In genomic region chr1:8472668-8473067, GRCh38 we compare ENCODE assay signal across 9 cellular contexts.
DNase-seq lines count a peak whose midpoint lies in the region; ATAC-seq and TF ChIP-seq lines count a peak whose summit lies in the region.
"Had no signal": no experiment of that assay in that cellular context is flagged by ENCODE, and none has a peak within 500 bp of the region (broad histone marks: within the 10 kb centered on the region; RNA-seq: fewer than 3 reads in every experiment).

No MANE protein-coding gene starts in this region.

- WGBS in tibial nerve, 2 donors: 95 to 98% methylated on average over 2 of the region's 2 CpGs

- ATAC-seq in GM19395 (IDR thresholded peaks at IDR 0.05; ENCODE audit: unreplicated experiment): peak; percentile 59
- no peak for ATAC-seq in esophagus mucosa
- ATAC-seq: left cardiac atrium had no signal

- no peak for TF ChIP-seq POLR2A in tibial nerve (IDR thresholded peaks at IDR 0.05)

- H3K4me1 ChIP-seq in OCI-LY1 (ENCODE audit: insufficient read depth, low read length, severe bottlenecking): peaks cover 67% of the 10 kb centered on the region
- H3K4me1 ChIP-seq in tibial nerve: peaks cover 0 to 30% (median 15%) of the 10 kb centered on the region in 4 donors

- peak; percentile 12 to 32 for DNase-seq in stimulated activated CD8-positive, alpha-beta memory T cell treated with anti-CD3 and anti-CD28 coated beads, Interleukin-7, amount 100 ng/mL, for 4 hours (ENCODE audit: low read depth in 2 of 2)
- no peak for DNase-seq in ecto neural progenitor cell (ENCODE audit: low spot score)
- DNase-seq in tibial nerve (ENCODE audit: low spot score in 2 of 2): no peak
- DNase-seq: left cardiac atrium had no signal

- H3K27me3 Mint-ChIP-seq in activated naive CD8-positive, alpha-beta T cell: no peaks in the 10 kb centered on the region

- H3F3A ChIP-seq in OCI-LY1 (ENCODE audit: insufficient read depth, low read length): peaks cover 6% of the 10 kb centered on the region; the same call in 1 of the 2 replicates

- H3K27ac ChIP-seq in OCI-LY1 (ENCODE audit: low read depth, low read length, poor library complexity, severe bottlenecking) (peak overlapping the region; percentile 81), tibial nerve (no peak overlapping the region)
- H3K27ac ChIP-seq: vagina had no signal

- H4K20me1 ChIP-seq in OCI-LY1 (ENCODE audit: insufficient read depth, low read length): no peaks in the 10 kb centered on the region

- H3K9me3 Mint-ChIP-seq in activated naive CD8-positive, alpha-beta T cell (ENCODE audit: low read depth): no peaks in the 10 kb centered on the region

- H3K9me2 ChIP-seq in OCI-LY1 (ENCODE audit: low read depth, low read length): no peaks in the 10 kb centered on the region

- peak overlapping the region; percentile 38 for H3K4me3 Mint-ChIP-seq in activated naive CD8-positive, alpha-beta T cell

- peaks cover 39% of the 10 kb centered on the region for H3K4me1 Mint-ChIP-seq in activated naive CD8-positive, alpha-beta T cell (ENCODE audit: low read depth)

- no peak; the same call in 1 of the 2 replicates for TF ChIP-seq CTCF in OCI-LY1 (IDR thresholded peaks at IDR 0.05; ENCODE audit: low read length)
- TF ChIP-seq CTCF in tibial nerve (IDR thresholded peaks at IDR 0.05): no peak

- TF ChIP-seq EP300 in tibial nerve (IDR thresholded peaks at IDR 0.05): no peak

- H3K9me3 ChIP-seq in OCI-LY1 (ENCODE audit: low read length) (no peaks in the 10 kb centered on the region), tibial nerve (no peaks in the 10 kb centered on the region)
- H3K9me3 ChIP-seq: vagina had no signal

- no peaks in the 10 kb centered on the region for H3K79me2 ChIP-seq in OCI-LY1 (ENCODE audit: insufficient read depth, low read length)

- H3K36me3 ChIP-seq in OCI-LY1 (ENCODE audit: insufficient read depth, low read length) (no peaks in the 10 kb centered on the region), tibial nerve (no peaks in the 10 kb centered on the region)
- H3K36me3 ChIP-seq: vagina had no signal

- H3K4me2 ChIP-seq in OCI-LY1 (ENCODE audit: low read length): peak overlapping the region; percentile 41

- no peak overlapping the region; the same call in 1 of the 2 replicates for H3K9ac ChIP-seq in OCI-LY1 (ENCODE audit: low read length)

- H3K27me3 ChIP-seq in OCI-LY1 (ENCODE audit: insufficient read depth, low read length) (no peaks in the 10 kb centered on the region), tibial nerve (no peaks in the 10 kb centered on the region)
- H3K27me3 ChIP-seq: vagina had no signal

- H3K4me3 ChIP-seq in OCI-LY1 (ENCODE audit: low read depth, low read length, poor library complexity, severe bottlenecking) (no peak overlapping the region), tibial nerve (no peak overlapping the region)
- H3K4me3 ChIP-seq: vagina had no signal

- no peaks in the 10 kb centered on the region for H3K36me3 Mint-ChIP-seq in activated naive CD8-positive, alpha-beta T cell

- H3K27ac Mint-ChIP-seq in activated naive CD8-positive, alpha-beta T cell: peak overlapping the region; percentile 74

- no peak overlapping the region for H2AFZ ChIP-seq in OCI-LY1 (ENCODE audit: low read length)

Comparison
In these comparisons a context has a peak if more than half of its experiments do, and no peak if none do; other contexts are left out.
1. DNase-seq: peak in stimulated activated CD8-positive, alpha-beta memory T cell treated with anti-CD3 and anti-CD28 coated beads, Interleukin-7, amount 100 ng/mL, for 4 hours (2 of 2); none in ecto neural progenitor cell (single experiment) and tibial nerve (0 of 2).